Comparison of ENCODE assay signal across 26 cellular contexts in genomic region chr22:48703265-48703941, GRCh38.
A peak's percentile ranks its signal among the peaks of the same experiment; 100 is the strongest.
DNase-seq lines count a peak whose midpoint lies in the region; ATAC-seq and TF ChIP-seq lines count a peak whose summit lies in the region.
"Had no signal": no experiment of that assay in that cellular context is flagged by ENCODE, and none has a peak within 500 bp of the region (broad histone marks: within the 10 kb centered on the region; RNA-seq: fewer than 3 reads in every experiment).

No MANE protein-coding gene starts in this region.

- H3K36me3 Mint-ChIP-seq in H9 (ENCODE audit: insufficient read depth in 1 of 3, low read depth in 3 of 3): no peaks in the 10 kb centered on the region; a peak in 1 of 7 replicates
- H3K36me3 Mint-ChIP-seq: activated naive CD8-positive, alpha-beta T cell; stimulated activated memory B cell treated with anti-CD40 and anti-IgM and Interleukin-4, amounts not matched to agents 10 μg/mL and 1 μg/mL and 100 μg/mL, for 72 hours had no signal

- no peaks in the 10 kb centered on the region for H3K27me3 ChIP-seq in H9 (ENCODE audit: insufficient read depth, low read length)
- H3K27me3 ChIP-seq in right lobe of liver: no peaks in the 10 kb centered on the region
- H3K27me3 ChIP-seq: neutrophil, testis had no signal

- no peak overlapping the region for H3K14ac ChIP-seq in H9 (ENCODE audit: insufficient read depth, low read length)

- no peaks in the 10 kb centered on the region for H4K20me1 ChIP-seq in H9 (ENCODE audit: control insufficient read depth, insufficient read depth, insufficient read length)

- peak overlapping the region; percentile 33 for H4K8ac ChIP-seq in H9 (replicated peaks; ENCODE audit: insufficient read length, low read depth, low read length)

- H2BK20ac ChIP-seq in H9 (ENCODE audit: low read depth, low read length, poor library complexity, severe bottlenecking): no peak overlapping the region

- no peak overlapping the region for H3K4ac ChIP-seq in H9 (ENCODE audit: low read depth, low read length)

- H3K4me2 ChIP-seq in H9 (ENCODE audit: insufficient read depth, insufficient read length, low read length): no peak overlapping the region
- H3K4me2 ChIP-seq: smooth muscle cell had no signal

- no peak overlapping the region for H2BK12ac ChIP-seq in H9 (ENCODE audit: insufficient read length, low read depth, low read length)

- peaks cover 3 to 12% of the 10 kb centered on the region in 2 experiments; a peak in 2 of 4 replicates for H3K4me1 Mint-ChIP-seq in H9
- H3K4me1 Mint-ChIP-seq: stimulated activated memory B cell treated with anti-CD40 and anti-IgM and Interleukin-4, amounts not matched to agents 10 μg/mL and 1 μg/mL and 100 μg/mL, for 72 hours had no signal

- H2AK5ac ChIP-seq in H9 (ENCODE audit: insufficient read length, low read length): no peak overlapping the region

- no peaks in the 10 kb centered on the region for H3K9me3 Mint-ChIP-seq in H9
- H3K9me3 Mint-ChIP-seq: stimulated activated memory B cell treated with anti-CD40 and anti-IgM and Interleukin-4, amounts not matched to agents 10 μg/mL and 1 μg/mL and 100 μg/mL, for 72 hours; T-helper 2 cell treated with Interferon-gamma antibody and Interleukin-4, amounts not matched to agents 5 μg/mL and 100 μg/mL, for 36 hours had no signal

- no peak overlapping the region for H2BK15ac ChIP-seq in H9 (ENCODE audit: low read depth, low read length)

- no peak overlapping the region for H3T11ph ChIP-seq in H9 (ENCODE audit: low read length)

- H3K4me1 ChIP-seq in H9 (ENCODE audit: insufficient read depth, low read length): no peaks in the 10 kb centered on the region; the same call in 1 of the 2 replicates
- H3K4me1 ChIP-seq in right lobe of liver: no peaks in the 10 kb centered on the region
- H3K4me1 ChIP-seq: esophagus muscularis mucosa, gastroesophageal sphincter, testis had no signal

- H3K23me2 ChIP-seq in H9 (ENCODE audit: insufficient read length, low read depth, low read length, poor library complexity, severe bottlenecking): no peaks in the 10 kb centered on the region

- H3K27me3 Mint-ChIP-seq in H9 (ENCODE audit: low read depth): no peaks in the 10 kb centered on the region
- H3K27me3 Mint-ChIP-seq: activated naive CD8-positive, alpha-beta T cell; stimulated activated memory B cell treated with anti-CD40 and anti-IgM and Interleukin-4, amounts not matched to agents 10 μg/mL and 1 μg/mL and 100 μg/mL, for 72 hours had no signal

- no peak overlapping the region for H3K4me3 Mint-ChIP-seq in H9
- H3K4me3 Mint-ChIP-seq: activated naive CD8-positive, alpha-beta T cell; stimulated activated memory B cell treated with anti-CD40 and anti-IgM and Interleukin-4, amounts not matched to agents 10 μg/mL and 1 μg/mL and 100 μg/mL, for 72 hours; T-helper 2 cell treated with Interferon-gamma antibody and Interleukin-4, amounts not matched to agents 5 μg/mL and 100 μg/mL, for 36 hours had no signal

- no peak overlapping the region for H2BK5ac ChIP-seq in H9 (ENCODE audit: insufficient read length, low read length)

- H3K18ac ChIP-seq in H9 (ENCODE audit: insufficient read length, low read depth, low read length): no peak overlapping the region

- H3K79me1 ChIP-seq in H9 (ENCODE audit: insufficient read depth, low read depth, low read length, poor library complexity, severe bottlenecking): no peaks in the 10 kb centered on the region

- no CpG with 5 or more reads among the region's 17 CpGs for WGBS in H9 (ENCODE audit: extremely low coverage, insufficient read length, low lambda C conversion rate)
- 100% methylated on average over 3 of the region's 17 CpGs for WGBS in right lobe of liver (ENCODE audit: insufficient coverage, low coverage, low lambda C conversion rate, missing lambda C conversion rate)

- intact Hi-C loops in right lobe of liver (cut with DNase I): no loop called here
- intact Hi-C loops in sciatic nerve (cut with DNase I): no loop called here

- no peak for TF ChIP-seq CTCF in H9 (conservative IDR thresholded peaks at IDR 0.05)
- TF ChIP-seq CTCF in right lobe of liver (IDR thresholded peaks at IDR 0.05): no peak

- H3K27ac ChIP-seq in H9 (ENCODE audit: insufficient read length, low read depth, low read length): no peak overlapping the region
- peak overlapping the region; percentile 41 for H3K27ac ChIP-seq in caudate nucleus (ENCODE audit: low read depth, low read length)
- no peak overlapping the region for H3K27ac ChIP-seq in right lobe of liver
- H3K27ac ChIP-seq: coronary artery, esophagus muscularis mucosa, gastroesophageal sphincter, neutrophil, testis had no signal

- no peaks in the 10 kb centered on the region for H3K79me2 ChIP-seq in H9 (ENCODE audit: insufficient read depth, low read length)

- no peak overlapping the region for H3K9ac ChIP-seq in H9 (ENCODE audit: extremely low read depth, insufficient read length, low read length)

- peak in 2 of 4 donors; percentile 31 to 78 for ATAC-seq in right lobe of liver
- peak; percentile 19 for ATAC-seq in sciatic nerve
- ATAC-seq in GM21825 (IDR thresholded peaks at IDR 0.05; ENCODE audit: unreplicated experiment): no peak
- no peak for ATAC-seq in GM21786 (IDR thresholded peaks at IDR 0.05; ENCODE audit: unreplicated experiment)
- ATAC-seq: SK-N-SH treated with all-trans-retinoic acid at 6 μM for 48 hours; stimulated activated memory B cell treated with anti-CD40 and anti-IgM and Interleukin-4, amounts not matched to agents 10 μg/mL and 1 μg/mL and 100 μg/mL, for 72 hours had no signal

- TF ChIP-seq POLR2A in right lobe of liver (IDR thresholded peaks at IDR 0.05): no peak

- H2BK120ac ChIP-seq in H9 (ENCODE audit: low read depth, low read length, poor library complexity, severe bottlenecking): no peak overlapping the region

- no peak overlapping the region; a peak in 1 of 7 replicates for H3K27ac Mint-ChIP-seq in H9
- H3K27ac Mint-ChIP-seq: activated naive CD8-positive, alpha-beta T cell; stimulated activated memory B cell treated with anti-CD40 and anti-IgM and Interleukin-4, amounts not matched to agents 10 μg/mL and 1 μg/mL and 100 μg/mL, for 72 hours; T-helper 2 cell treated with Interferon-gamma antibody and Interleukin-4, amounts not matched to agents 5 μg/mL and 100 μg/mL, for 36 hours had no signal

- no peak overlapping the region for H2AFZ ChIP-seq in H9 (ENCODE audit: low read length)

- no peak overlapping the region for H3K4me3 ChIP-seq in right lobe of liver
- H3K4me3 ChIP-seq: coronary artery, esophagus muscularis mucosa, gastroesophageal sphincter, smooth muscle cell, testis had no signal

- H3K23ac ChIP-seq in H9 (ENCODE audit: insufficient read length, low read depth, low read length): peak overlapping the region; percentile 3

- no peak overlapping the region for H3K56ac ChIP-seq in H9 (ENCODE audit: insufficient read length, low read depth, low read length)

- no peaks in the 10 kb centered on the region for H3K9me3 ChIP-seq in H9 (ENCODE audit: control insufficient read depth, low read depth, low read length)
- H3K9me3 ChIP-seq in right lobe of liver: no peaks in the 10 kb centered on the region
- H3K9me3 ChIP-seq: esophagus muscularis mucosa, gastroesophageal sphincter, neutrophil, testis had no signal

- H4K5ac ChIP-seq in H9 (ENCODE audit: insufficient read length, low read depth, low read length): no peak overlapping the region

- no peak overlapping the region for H4K91ac ChIP-seq in H9 (ENCODE audit: insufficient read length, low read depth, low read length)

- H3K36me3 ChIP-seq in right lobe of liver: no peaks in the 10 kb centered on the region
- H3K36me3 ChIP-seq: esophagus muscularis mucosa, gastroesophageal sphincter, neutrophil had no signal

- DNase-seq in H9 (no peak), caudate nucleus (lab: John Stamatoyannopoulos, UW) (peak in 1 of 61 donors; percentile 31), right lobe of liver (peak; percentile 29 to 74 (median 59)), sciatic nerve (ENCODE audit: low spot score) (no peak), NCI-H187 treated with DMSO at 0.1 percent for 48 hours (lab: John Stamatoyannopoulos, UW) (no peak), NCI-H2029 treated with DMSO at 0.1 percent for 48 hours (lab: John Stamatoyannopoulos, UW) (no peak)
- DNase-seq: activated CD4-positive, alpha-beta T cell treated with anti-CD3 and anti-CD28 coated beads, Interleukin-2, amount 50 U/mL, for 48 hours; activated CD4-positive, CD25-positive, alpha-beta regulatory T cell; DMS79 treated with DMSO at 0.1 percent for 48 hours; Karpas-422; NCI-H1694; NCI-H748 treated with DMSO at 0.1 percent for 48 hours; RPMI8226; stimulated activated CD4-positive, alpha-beta T cell treated with anti-CD3 and anti-CD28 coated beads, Interleukin-2, amount 100 ng/mL, for 48 hours; testis had no signal

Comparison
In these comparisons a context has a peak if more than half of its experiments do, and no peak if none do; other contexts are left out.
1. DNase-seq: peak in right lobe of liver (3 of 3); none in H9 (single experiment), sciatic nerve (single experiment), NCI-H187 treated with DMSO at 0.1 percent for 48 hours (single experiment) and NCI-H2029 treated with DMSO at 0.1 percent for 48 hours (single experiment).